Comparison of ENCODE assay signal across 11 cellular contexts in genomic region chr19:609001-609340, GRCh38. TPM values are rescaled to one million over a fixed set of nuclear protein-coding genes. Genes with fewer than 3 reads are reported as not detected.
DNase-seq lines count a peak whose midpoint lies in the region; ATAC-seq and TF ChIP-seq lines count a peak whose summit lies in the region.
"Had no signal": no experiment of that assay in that cellular context is flagged by ENCODE, and none has a peak within 500 bp of the region (broad histone marks: within the 10 kb centered on the region; RNA-seq: fewer than 3 reads in every experiment).

No MANE protein-coding gene starts in this region.

- no peak for TF ChIP-seq CTCF in omental fat pad (IDR thresholded peaks at IDR 0.05)

- intact Hi-C loops in Right ventricle myocardium superior (cut with DNase I), result no loop called here

- ATAC-seq in Right ventricle myocardium superior (ENCODE audit: poor library complexity) (peak; percentile 57), omental fat pad (ENCODE audit: low FRiP score) (peak; percentile 29), HG03565 (IDR thresholded peaks at IDR 0.05; ENCODE audit: unreplicated experiment) (no peak)

- peak; percentile 87 for DNase-seq in COLO668 (lab: John Stamatoyannopoulos, UW; ENCODE audit: unreplicated experiment)
- DNase-seq in RKO (ENCODE audit: low spot score), result peak; percentile 45
- peak; percentile 76 for DNase-seq in Right ventricle myocardium superior
- no peak for DNase-seq in omental fat pad (ENCODE audit: low spot score)
- no peak for DNase-seq in retina
- DNase-seq in NCI-H1105 (lab: John Stamatoyannopoulos, UW), result no peak
- DNase-seq in NCI-H2171 (lab: John Stamatoyannopoulos, UW), result no peak
- DNase-seq: activated CD4-positive, CD25-positive, alpha-beta regulatory T cell; activated naive CD4-positive, alpha-beta T cell treated with anti-CD3 and anti-CD28 coated beads for 36 hours; effector CD8-positive, alpha-beta T cell had no signal

RNA-seq across cellular contexts. Expression of gene HCN2, which starts 19.3 kb away (rescaled TPM):
- total RNA-seq in Right ventricle myocardium superior (4.1 TPM), omental fat pad (under 1 TPM in 2 of 4 donors, not detected in 2; 0.13 to 0.56 TPM)

RNA-seq across cellular contexts. Expression of gene POLRMT, which starts 24.4 kb away (rescaled TPM):
- total RNA-seq in Right ventricle myocardium superior (54.5 TPM), omental fat pad (10 to 100 TPM; 17.3 to 33.8 (median 30.1) TPM)

RNA-seq across cellular contexts. Expression of gene FGF22, which starts 30.7 kb away (rescaled TPM):
- not detected for total RNA-seq in Right ventricle myocardium superior
- under 1 TPM in 1 of 4 donors, not detected in 3; 0.38 TPM for total RNA-seq in omental fat pad
- total RNA-seq: activated naive CD4-positive, alpha-beta T cell treated with anti-CD3 and anti-CD28 coated beads for 36 hours had no signal

RNA-seq across cellular contexts. Expression of gene BSG, which starts 36.6 kb away (rescaled TPM):
- total RNA-seq in Right ventricle myocardium superior, result 1,928 TPM
- 100 to 1,000 TPM; 331 to 521 (median 417) TPM for total RNA-seq in omental fat pad

RNA-seq across cellular contexts. Expression of gene RNF126, which starts 54.0 kb away (rescaled TPM):
- 21.2 TPM for total RNA-seq in Right ventricle myocardium superior
- 10 to 100 TPM; 40.1 to 87.7 (median 47.7) TPM for total RNA-seq in omental fat pad

Comparison
In these comparisons a context has a peak if more than half of its experiments do, and no peak if none do; other contexts are left out.
1. DNase-seq: peak in COLO668 (single experiment), RKO (single experiment) and Right ventricle myocardium superior (single experiment); none in omental fat pad (single experiment), retina (single experiment), NCI-H1105 (single experiment) and NCI-H2171 (single experiment).